In the genomic region with DNA sequence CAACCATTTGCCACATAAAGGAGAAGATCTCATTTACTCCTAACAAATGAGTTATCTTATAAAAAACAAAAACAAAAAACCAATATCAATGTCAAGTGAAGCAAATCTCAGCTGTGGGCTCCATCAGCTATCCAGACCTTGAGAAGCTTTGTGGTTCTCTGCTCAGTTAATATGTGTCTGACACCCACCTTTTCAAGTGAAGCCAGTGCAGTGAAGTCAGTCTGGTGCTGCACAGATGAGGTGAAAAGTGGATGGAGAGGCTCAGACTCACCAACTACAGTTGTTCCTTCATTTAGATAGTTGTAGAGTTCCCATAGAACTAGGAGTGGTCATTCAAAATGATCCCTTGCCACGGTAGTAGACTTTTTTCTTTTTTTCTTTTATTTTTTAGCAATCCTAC, we compare ENCODE assay signal across 16 cellular contexts.
DNase-seq lines count a peak whose midpoint lies in the region; ATAC-seq and TF ChIP-seq lines count a peak whose summit lies in the region.
"Had no signal": no experiment of that assay in that cellular context is flagged by ENCODE, and none has a peak within 500 bp of the region (broad histone marks: within the 10 kb centered on the region; RNA-seq: fewer than 3 reads in every experiment).

No MANE protein-coding gene starts in this region.

- peaks cover 86% of the 10 kb centered on the region for H3K4me1 ChIP-seq in DOHH2 (ENCODE audit: control insufficient read depth, low read length)
- no peaks in the 10 kb centered on the region for H3K4me1 ChIP-seq in colonic mucosa
- H3K4me1 ChIP-seq: A549 had no signal

- no peaks in the 10 kb centered on the region for H3K9me3 Mint-ChIP-seq in memory B cell

- no peak overlapping the region for H3K9ac ChIP-seq in colonic mucosa (ENCODE audit: low read depth in 2 of 2, low read length in 2 of 2)

- H3K27me3 Mint-ChIP-seq in memory B cell = no peaks in the 10 kb centered on the region

- H3K4me3 Mint-ChIP-seq in memory B cell = peak overlapping the region; percentile 81

- peak overlapping the region; percentile 85 for H3K27ac ChIP-seq in DOHH2 (ENCODE audit: low read depth, low read length)
- H3K27ac ChIP-seq in colonic mucosa = no peak overlapping the region
- H3K27ac ChIP-seq: A549, C4-2B had no signal

- peaks cover 5% of the 10 kb centered on the region for H3F3A ChIP-seq in DOHH2 (ENCODE audit: control insufficient read depth, insufficient read depth)

- H3K79me2 ChIP-seq in DOHH2 (ENCODE audit: control insufficient read depth, low read length) = peaks cover 7% of the 10 kb centered on the region; the same call in 1 of the 2 replicates

- peak overlapping the region; percentile 80 for H3K4me2 ChIP-seq in DOHH2 (ENCODE audit: low read length)
- H3K4me2 ChIP-seq: A549 had no signal

- H3K4me1 Mint-ChIP-seq in memory B cell = peaks cover 43% of the 10 kb centered on the region

- no peaks in the 10 kb centered on the region for H4K20me1 ChIP-seq in DOHH2 (ENCODE audit: control insufficient read depth, insufficient read depth, low read depth, low read length)

- no peaks in the 10 kb centered on the region for H3K36me3 Mint-ChIP-seq in memory B cell

- no peaks in the 10 kb centered on the region for H3K36me3 ChIP-seq in DOHH2 (ENCODE audit: control insufficient read depth, low read length)
- no peaks in the 10 kb centered on the region for H3K36me3 ChIP-seq in colonic mucosa

- peak overlapping the region; percentile 100 for H3K27ac Mint-ChIP-seq in memory B cell

- no peak for DNase-seq in memory B cell (ENCODE audit: low spot score in 2 of 2)
- no peak for DNase-seq in OCI-M2 (lab: John Stamatoyannopoulos, UW; ENCODE audit: unreplicated experiment)
- DNase-seq in NOMO-1 treated with dmso at 0.1 percent for 144 hours (lab: John Stamatoyannopoulos, UW; ENCODE audit: unreplicated experiment) = no peak
- DNase-seq in NCI-H345 (lab: John Stamatoyannopoulos, UW) = no peak
- no peak for DNase-seq in colonic mucosa
- DNase-seq: KBM-7, NCI-H1436 treated with DMSO at 0.1 percent for 48 hours, NCI-H2081, NCI-H524, RPMI8226, SIG-M5 had no signal

- TF ChIP-seq CTCF in DOHH2 (IDR thresholded peaks at IDR 0.05; ENCODE audit: low read depth, low read length, poor library complexity, severe bottlenecking) = no peak
- no peak for TF ChIP-seq CTCF in colonic mucosa (IDR thresholded peaks at IDR 0.05)

- H3K9me3 ChIP-seq in DOHH2 (ENCODE audit: control insufficient read depth, insufficient read depth, low read length) = no peaks in the 10 kb centered on the region
- H3K9me3 ChIP-seq in colonic mucosa = no peaks in the 10 kb centered on the region
- H3K9me3 ChIP-seq: A549 had no signal

- H3K4me3 ChIP-seq in DOHH2 (ENCODE audit: low read length) = peak overlapping the region; percentile 65
- H3K4me3 ChIP-seq in colonic mucosa = no peak overlapping the region
- H3K4me3 ChIP-seq: A549 had no signal

- intact Hi-C loops in colonic mucosa (cut with DNase I) = no loop called here

- H3K9me2 ChIP-seq in DOHH2 (replicated peaks; ENCODE audit: control insufficient read depth, low read length) = no peaks in the 10 kb centered on the region

- ATAC-seq in GM21619 (IDR thresholded peaks at IDR 0.05; ENCODE audit: unreplicated experiment) (peak; percentile 24), HG03432 (IDR thresholded peaks at IDR 0.05; ENCODE audit: unreplicated experiment) (peak; percentile 29), memory B cell (ENCODE audit: low read depth) (no peak)
- ATAC-seq: A549 had no signal

- H3K27me3 ChIP-seq in DOHH2 (ENCODE audit: control insufficient read depth, low read length) (no peaks in the 10 kb centered on the region), colonic mucosa (no peaks in the 10 kb centered on the region)
